ENCODE assay signal across 23 cellular contexts in genomic region chr13:61202042-61202441, GRCh38.
"Had no signal": no experiment of that assay in that cellular context is flagged by ENCODE, and none has a peak within 500 bp of the region (broad histone marks: within the 10 kb centered on the region; RNA-seq: fewer than 3 reads in every experiment).

No MANE protein-coding gene starts in this region.

- H3K36me3 ChIP-seq: colonic mucosa, left ventricle myocardium inferior, lower lobe of right lung, neutrophil, suprapubic skin, thyroid gland had no signal

- H3K27me3 ChIP-seq: colonic mucosa, foreskin keratinocyte, neutrophil, thyroid gland had no signal

- H3K27ac ChIP-seq: colonic mucosa, foreskin keratinocyte, left ventricle myocardium inferior, lower lobe of right lung, neutrophil, suprapubic skin, thyroid gland had no signal

- H3K27me3 Mint-ChIP-seq: memory B cell, naive B cell had no signal

- H3K9me3 ChIP-seq: colonic mucosa, left ventricle myocardium inferior, lower lobe of right lung, neutrophil, suprapubic skin, thyroid gland had no signal

- H3K4me1 ChIP-seq: colonic mucosa, foreskin keratinocyte, left ventricle myocardium inferior, lower lobe of right lung, suprapubic skin, thyroid gland had no signal

- ATAC-seq: foreskin keratinocyte; left cardiac atrium; lower lobe of right lung; right cardiac atrium; stimulated activated effector memory CD8-positive, alpha-beta T cell treated with anti-CD3 and anti-CD28 coated beads, Interleukin-12 subunit alpha, Interleukin-12 subunit beta, amount 100 ng/mL, for 72 hours; stimulated activated naive CD8-positive, alpha-beta T cell treated with anti-CD3 and anti-CD28 coated beads, Interleukin-15, Interleukin-2, amounts not matched to agents 100 U/mL and 50 U/mL, for 24 hours had no signal

- FAIRE-seq: endothelial cell of umbilical vein, kidney, urothelium cell line had no signal

- H3K36me3 Mint-ChIP-seq: memory B cell; naive B cell; stimulated activated effector memory CD8-positive, alpha-beta T cell treated with anti-CD3 and anti-CD28 coated beads, Interleukin-12 subunit alpha, Interleukin-12 subunit beta, amount 100 ng/mL, for 72 hours; type B pancreatic cell had no signal

- H3K4me3 ChIP-seq: colonic mucosa, left ventricle myocardium inferior, lower lobe of right lung, suprapubic skin, thyroid gland had no signal

- H3K4me3 Mint-ChIP-seq: memory B cell; naive B cell; nephron progenitor cell; stimulated activated effector memory CD8-positive, alpha-beta T cell treated with anti-CD3 and anti-CD28 coated beads, Interleukin-12 subunit alpha, Interleukin-12 subunit beta, amount 100 ng/mL, for 72 hours; type B pancreatic cell had no signal

- H3K27ac Mint-ChIP-seq: memory B cell; naive B cell; nephron progenitor cell; progenitor cell of endocrine pancreas; stimulated activated effector memory CD8-positive, alpha-beta T cell treated with anti-CD3 and anti-CD28 coated beads, Interleukin-12 subunit alpha, Interleukin-12 subunit beta, amount 100 ng/mL, for 72 hours; type B pancreatic cell had no signal

- H3K4me1 Mint-ChIP-seq: memory B cell; naive B cell; nephron progenitor cell; stimulated activated effector memory CD8-positive, alpha-beta T cell treated with anti-CD3 and anti-CD28 coated beads, Interleukin-12 subunit alpha, Interleukin-12 subunit beta, amount 100 ng/mL, for 72 hours had no signal

- DNase-seq: colonic mucosa; dermis blood vessel endothelial cell; erythroblast; foreskin keratinocyte; kidney; left cardiac atrium; left ventricle myocardium inferior; lower lobe of right lung; naive B cell; nephron progenitor cell; right cardiac atrium; stimulated activated CD4-positive, alpha-beta T cell treated with anti-CD3 and anti-CD28 coated beads, Interleukin-4, amount 100 ng/mL, for 1 hour; stimulated activated CD8-positive, alpha-beta memory T cell treated with anti-CD3 and anti-CD28 coated beads, Interleukin-4, amount 100 ng/mL, for 48 hours; stimulated activated naive CD8-positive, alpha-beta T cell treated with anti-CD3 and anti-CD28 coated beads, Interleukin-15, Interleukin-2, amounts not matched to agents 100 U/mL and 50 U/mL, for 24 hours; thyroid gland had no signal

- H3K9me3 Mint-ChIP-seq: memory B cell, nephron progenitor cell, type B pancreatic cell had no signal
